ENCODE assay signal across 21 cellular contexts in genomic region chr18:34444622-34445021, GRCh38.
A peak's percentile ranks its signal among the peaks of the same experiment; 100 is the strongest.
DNase-seq lines count a peak whose midpoint lies in the region; ATAC-seq and TF ChIP-seq lines count a peak whose summit lies in the region.
"Had no signal": no experiment of that assay in that cellular context is flagged by ENCODE, and none has a peak within 500 bp of the region (broad histone marks: within the 10 kb centered on the region; RNA-seq: fewer than 3 reads in every experiment).

No MANE protein-coding gene starts in this region.

- H3K27ac ChIP-seq in PC-3 (ENCODE audit: low read length) (no peak overlapping the region), RWPE1 (no peak overlapping the region), esophagus muscularis mucosa (replicated peaks in 1 of 4) (no peak overlapping the region)
- H3K27ac ChIP-seq: 22Rv1; A549; BLaER1 treated with 17β-estradiol and CSF1 and Interleukin-3, amounts not matched to agents 10 nM and 100 nM; C4-2B had no signal

- BruUV-seq in PC-3 (replicated peaks; lab: Mats Ljungman, UMichigan) = no TSS peak

- H3K4me3 ChIP-seq in PC-3 (ENCODE audit: low read length) (no peak overlapping the region), esophagus muscularis mucosa (no peak overlapping the region)
- H3K4me3 ChIP-seq: A549; BLaER1 treated with 17β-estradiol and CSF1 and Interleukin-3, amounts not matched to agents 10 nM and 100 nM; GM12878 had no signal

- intact Hi-C loops in PC-3 (cut with micrococcal nuclease) = no loop called here
- intact Hi-C loops in esophagus muscularis mucosa (cut with DNase I) = no loop called here

- POLR2A ChIA-PET in PC-3 (lab: Charles Lee; ENCODE audit: unreplicated experiment) = interaction anchor here (0.5 kb wide), 1 partner anchor 124 kb away, joined by 8 read pairs; no protein-coding TSS in a partner anchor
- POLR2A ChIA-PET in RWPE1 (lab: Yijun Ruan, JAX; ENCODE audit: low non-redundant PET) = no interaction called here

- TF ChIP-seq CTCF in PC-3 (conservative IDR thresholded peaks at IDR 0.05; ENCODE audit: low read depth, low read length) (no peak), RWPE1 (conservative IDR thresholded peaks at IDR 0.05; ENCODE audit: low read depth) (no peak), esophagus muscularis mucosa (IDR thresholded peaks at IDR 0.05) (no peak)

- H2AFZ ChIP-seq in PC-3 (ENCODE audit: low read length) = no peak overlapping the region

- no peaks in the 10 kb centered on the region for H3K27me3 ChIP-seq in PC-3 (ENCODE audit: low read length)
- no peaks in the 10 kb centered on the region for H3K27me3 ChIP-seq in esophagus muscularis mucosa
- H3K27me3 ChIP-seq: BLaER1 treated with 17β-estradiol and CSF1 and Interleukin-3, amounts not matched to agents 10 nM and 100 nM had no signal

- no peak for TF ChIP-seq EP300 in esophagus muscularis mucosa (IDR thresholded peaks at IDR 0.05)

- no peak overlapping the region for H3K4me2 ChIP-seq in PC-3 (ENCODE audit: low read length)
- H3K4me2 ChIP-seq: A549; BLaER1 treated with 17β-estradiol and CSF1 and Interleukin-3, amounts not matched to agents 10 nM and 100 nM had no signal

- no peaks in the 10 kb centered on the region for H3K79me2 ChIP-seq in PC-3 (ENCODE audit: low read length)

- H4K20me1 ChIP-seq in PC-3 (ENCODE audit: low read length) = no peaks in the 10 kb centered on the region
- H4K20me1 ChIP-seq: BLaER1 treated with 17β-estradiol and CSF1 and Interleukin-3, amounts not matched to agents 10 nM and 100 nM had no signal

- 79% methylated on average over 2 of the region's 2 CpGs for WGBS in esophagus muscularis mucosa

- no peak overlapping the region for H3K9ac ChIP-seq in PC-3 (ENCODE audit: low read length)
- H3K9ac ChIP-seq: BLaER1 treated with 17β-estradiol and CSF1 and Interleukin-3, amounts not matched to agents 10 nM and 100 nM had no signal

- H3K9me2 ChIP-seq in PC-3 (replicated peaks; ENCODE audit: low read length) = no peaks in the 10 kb centered on the region

- H3F3A ChIP-seq in PC-3 (ENCODE audit: low read length, unreplicated experiment) = no peaks in the 10 kb centered on the region

- H3K4me1 ChIP-seq in PC-3 (ENCODE audit: insufficient read depth, low read length) = peaks cover 8% of the 10 kb centered on the region; the same call in 1 of the 2 replicates
- H3K4me1 ChIP-seq in esophagus muscularis mucosa = no peaks in the 10 kb centered on the region
- H3K4me1 ChIP-seq: A549; BLaER1 treated with 17β-estradiol and CSF1 and Interleukin-3, amounts not matched to agents 10 nM and 100 nM; Caco-2 had no signal

- DNase-seq in DMS53 (lab: John Stamatoyannopoulos, UW) = peak; percentile 18
- DNase-seq in DMS53 treated with DMSO at 0.1 percent for 48 hours (lab: John Stamatoyannopoulos, UW; ENCODE audit: unreplicated experiment) = no peak
- DNase-seq in PC-3 = peak; percentile 2
- no peak for DNase-seq in RWPE1 (ENCODE audit: low spot score)
- DNase-seq in esophagus muscularis mucosa (ENCODE audit: extremely low spot score) = no peak
- DNase-seq: AML-193; Caco-2; Calu3; CD4-positive, alpha-beta T cell; CD8-positive, alpha-beta T cell; DMS 273 treated with DMSO at 0.1 percent for 48 hours; DMS153; DMS79; DND-41; EL; GDM1 had no signal

- TF ChIP-seq POLR2A in esophagus muscularis mucosa (IDR thresholded peaks at IDR 0.05; ENCODE audit: low read depth) = no peak

- CTCF ChIA-PET in PC-3 (lab: Charles Lee) = interaction anchor here (0.5 kb wide), 1 partner anchor 8 kb away, joined by 12 read pairs; no protein-coding TSS in a partner anchor
- CTCF ChIA-PET in RWPE1 (lab: Yijun Ruan, JAX) = no interaction called here

- no peaks in the 10 kb centered on the region for H3K36me3 ChIP-seq in PC-3 (ENCODE audit: low read depth, low read length)
- no peaks in the 10 kb centered on the region for H3K36me3 ChIP-seq in esophagus muscularis mucosa
- H3K36me3 ChIP-seq: BLaER1 treated with 17β-estradiol and CSF1 and Interleukin-3, amounts not matched to agents 10 nM and 100 nM had no signal

- no peak; the same call in 1 of the 2 replicates for ATAC-seq in PC-3
- ATAC-seq: A549; CD8-positive, alpha-beta T cell; GM12878 had no signal

- H3K9me3 ChIP-seq in PC-3 (ENCODE audit: low read length) (no peaks in the 10 kb centered on the region), esophagus muscularis mucosa (peaks cover 0 to 6% (median 0%) of the 10 kb centered on the region in 4 donors)
- H3K9me3 ChIP-seq: A549; BLaER1 treated with 17β-estradiol and CSF1 and Interleukin-3, amounts not matched to agents 10 nM and 100 nM; Caco-2 had no signal

Comparison
In these comparisons a context has a peak if more than half of its experiments do, and no peak if none do; other contexts are left out.
1. DNase-seq: peak in DMS53 (single experiment) and PC-3 (single experiment); none in DMS53 treated with DMSO at 0.1 percent for 48 hours (single experiment), RWPE1 (single experiment) and esophagus muscularis mucosa (single experiment).